Comparison of ENCODE assay signal across 8 cellular contexts in genomic region chr1:192609110-192610079, GRCh38. TPM values are rescaled to one million over a fixed set of nuclear protein-coding genes. Genes with fewer than 3 reads are reported as not detected.
DNase-seq lines count a peak whose midpoint lies in the region; ATAC-seq and TF ChIP-seq lines count a peak whose summit lies in the region.

No MANE protein-coding gene starts in this region.

- no peaks in the 10 kb centered on the region for H3K79me2 ChIP-seq in KMS-11 (ENCODE audit: insufficient read depth, low read depth)

- H3K4me1 ChIP-seq in KMS-11 (ENCODE audit: low read depth, poor library complexity, severe bottlenecking), result peaks cover 67% of the 10 kb centered on the region

- intact Hi-C loops in CD4-positive, alpha-beta T cell (cut with DNase I, micrococcal nuclease), result loop anchor here (1.0 to 10.0 kb wide), 5 partner anchors 34 to 415 kb away; partner anchors contain the start of gene RGS1 (in 1 of the 2)
- intact Hi-C loops in Right ventricle myocardium superior (cut with DNase I), result loop anchor here (2.0 to 10.0 kb wide), 2 partner anchors 133 to 195 kb away; partner anchors contain the start of gene RGS2

- no peaks in the 10 kb centered on the region for H4K20me1 ChIP-seq in KMS-11 (ENCODE audit: insufficient read depth)

- H3K27me3 ChIP-seq in CD4-positive, alpha-beta T cell (ENCODE audit: control insufficient read depth, insufficient read depth, low read length), result no peaks in the 10 kb centered on the region
- H3K27me3 ChIP-seq in KMS-11 (ENCODE audit: insufficient read depth, low read depth), result no peaks in the 10 kb centered on the region

- peak; percentile 99 for ATAC-seq in CD4-positive, alpha-beta T cell (ENCODE audit: poor library complexity)
- ATAC-seq in GM21390 (IDR thresholded peaks at IDR 0.05; ENCODE audit: unreplicated experiment) (peak; percentile 97), Right ventricle myocardium superior (ENCODE audit: poor library complexity) (no peak)

- H2AFZ ChIP-seq in KMS-11 (ENCODE audit: low read depth), result peak overlapping the region; percentile 24; the same call in 1 of the 2 replicates

- H3K27ac Mint-ChIP-seq in CD4-positive, alpha-beta T cell, result peak overlapping the region; percentile 67
- H3K27ac Mint-ChIP-seq in endothelial cell (ENCODE audit: unreplicated experiment), result no peak overlapping the region

- H3K27ac ChIP-seq in CD4-positive, alpha-beta T cell (ENCODE audit: low read depth, low read length), result no peak overlapping the region
- H3K27ac ChIP-seq in KMS-11, result peak overlapping the region; percentile 34

- H3K4me3 Mint-ChIP-seq in CD4-positive, alpha-beta T cell, result peak overlapping the region; percentile 52
- no peak overlapping the region for H3K4me3 Mint-ChIP-seq in endothelial cell (ENCODE audit: unreplicated experiment)

- DNase-seq in CD4-positive, alpha-beta T cell, result peak; percentile 26 to 69 (median 42)
- peak; percentile 16 to 29 for DNase-seq in activated CD8-positive, alpha-beta memory T cell treated with anti-CD3 and anti-CD28 coated beads for 1 hour (ENCODE audit: extremely low read depth in 1 of 2, low read depth in 1 of 2)
- DNase-seq in Right ventricle myocardium superior, result peak; percentile 57
- peak; percentile 18 to 19 for DNase-seq in stimulated activated CD4-positive, alpha-beta T cell treated with anti-CD3 and anti-CD28 coated beads, Interleukin-4, amount 100 ng/mL, for 48 hours (ENCODE audit: low read depth in 2 of 2)
- DNase-seq in endothelial cell (ENCODE audit: low spot score), result no peak
- DNase-seq in NCI-H1436 treated with DMSO at 0.1 percent for 48 hours (lab: John Stamatoyannopoulos, UW), result no peak

- no peak for TF ChIP-seq CTCF in CD4-positive, alpha-beta T cell (IDR thresholded peaks at IDR 0.05)
- TF ChIP-seq CTCF in KMS-11 (conservative IDR thresholded peaks at IDR 0.05; ENCODE audit: low read depth, low read length) (no peak; the same call in 1 of the 2 replicates), endothelial cell (IDR thresholded peaks at IDR 0.05; ENCODE audit: unreplicated experiment) (no peak)

- no peaks in the 10 kb centered on the region for H3K27me3 Mint-ChIP-seq in CD4-positive, alpha-beta T cell
- H3K27me3 Mint-ChIP-seq in endothelial cell (ENCODE audit: unreplicated experiment), result no peaks in the 10 kb centered on the region

- no peaks in the 10 kb centered on the region for H3K36me3 ChIP-seq in KMS-11 (ENCODE audit: insufficient read depth)

- H3K9me3 ChIP-seq in CD4-positive, alpha-beta T cell (ENCODE audit: control insufficient read depth, low read length), result no peaks in the 10 kb centered on the region

- peaks cover 16% of the 10 kb centered on the region for H3K4me1 Mint-ChIP-seq in CD4-positive, alpha-beta T cell (ENCODE audit: low read depth)
- H3K4me1 Mint-ChIP-seq in endothelial cell (ENCODE audit: unreplicated experiment), result no peaks in the 10 kb centered on the region

- CTCF ChIA-PET in CD4-positive, alpha-beta T cell (lab: Charles Lee), result interaction anchor here (0.8 to 1.5 kb wide), 6 partner anchors 15 to 135 kb away, joined by 3 to 10 read pairs (median 5); no protein-coding TSS in a partner anchor

- no peak overlapping the region for H3K4me3 ChIP-seq in KMS-11 (IDR thresholded peaks at IDR 0.05; ENCODE audit: insufficient read depth, low read depth, low read length)

- peak overlapping the region; percentile 46 for H3K4me2 ChIP-seq in KMS-11

- POLR2A ChIA-PET in CD4-positive, alpha-beta T cell (lab: Charles Lee), result interaction anchor here (0.9 to 1.1 kb wide), 4 partner anchors 93 to 200 kb away, joined by 3 to 7 read pairs (median 5); partner anchors contain the start of gene RGS2

- H3K9me3 Mint-ChIP-seq in CD4-positive, alpha-beta T cell, result no peaks in the 10 kb centered on the region
- no peaks in the 10 kb centered on the region for H3K9me3 Mint-ChIP-seq in endothelial cell (ENCODE audit: unreplicated experiment)

- H3K36me3 Mint-ChIP-seq in CD4-positive, alpha-beta T cell (ENCODE audit: low read depth), result no peaks in the 10 kb centered on the region
- H3K36me3 Mint-ChIP-seq in endothelial cell (ENCODE audit: low read depth, unreplicated experiment), result no peaks in the 10 kb centered on the region

- H3K9ac ChIP-seq in KMS-11, result peak overlapping the region; percentile 1; the same call in 1 of the 2 replicates

RNA-seq across cellular contexts. Expression of gene RGS13, which starts 26.6 kb away (rescaled TPM):
- total RNA-seq in CD4-positive, alpha-beta T cell, result under 1 TPM; 0.17 to 0.30 TPM
- total RNA-seq in Right ventricle myocardium superior (0.30 TPM), endothelial cell (ENCODE audit: unreplicated experiment) (not detected)

RNA-seq across cellular contexts. Expression of gene RGS1, which starts 33.8 kb away (rescaled TPM):
- total RNA-seq in CD4-positive, alpha-beta T cell, result 100 to 1,000 TPM; 428 to 429 TPM
- total RNA-seq in Right ventricle myocardium superior (0.65 TPM), endothelial cell (ENCODE audit: unreplicated experiment) (not detected)

Comparison
In these comparisons a context has a peak if more than half of its experiments do, and no peak if none do; other contexts are left out.
1. DNase-seq: peak in CD4-positive, alpha-beta T cell (10 of 10), activated CD8-positive, alpha-beta memory T cell treated with anti-CD3 and anti-CD28 coated beads for 1 hour (2 of 2), Right ventricle myocardium superior (single experiment) and stimulated activated CD4-positive, alpha-beta T cell treated with anti-CD3 and anti-CD28 coated beads, Interleukin-4, amount 100 ng/mL, for 48 hours (2 of 2); none in endothelial cell (single experiment) and NCI-H1436 treated with DMSO at 0.1 percent for 48 hours (single experiment).
2. RNA of gene RGS1, which starts 33.8 kb away (total RNA-seq): 428 to 429 TPM in CD4-positive, alpha-beta T cell; 0.65 TPM in Right ventricle myocardium superior (single experiment) and not detected in endothelial cell (single experiment); every median in the first group is over 100 times any median in the second.